Comparison of ENCODE assay signal across 24 cellular contexts in the genomic region with DNA sequence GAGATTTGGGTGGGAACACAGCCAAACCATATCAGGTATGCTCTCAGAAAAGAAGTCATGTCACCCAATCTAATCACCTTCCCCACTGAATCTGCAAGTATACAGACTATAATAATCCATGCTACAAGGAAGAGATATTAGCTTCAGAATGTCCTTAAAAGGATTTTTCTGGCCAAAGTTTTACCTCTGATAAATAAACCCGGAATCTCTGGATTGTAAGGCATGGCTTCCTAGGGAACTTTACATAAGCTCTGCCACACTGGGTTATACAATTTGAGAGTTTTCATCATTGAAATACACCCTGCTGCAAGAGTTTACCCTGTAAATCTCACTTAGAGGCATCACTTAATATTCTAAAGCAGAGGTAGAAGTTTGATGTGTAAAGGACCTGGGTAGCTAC.
DNase-seq lines count a peak whose midpoint lies in the region; TF ChIP-seq lines count a peak whose summit lies in the region.
"Had no signal": no experiment of that assay in that cellular context is flagged by ENCODE, and none has a peak within 500 bp of the region (broad histone marks: within the 10 kb centered on the region; RNA-seq: fewer than 3 reads in every experiment).

No MANE protein-coding gene starts in this region.

- no peaks in the 10 kb centered on the region for H3K9me2 ChIP-seq in Karpas-422 (replicated peaks; ENCODE audit: insufficient read depth, low read length)

- H4K20me1 ChIP-seq in Karpas-422 (ENCODE audit: insufficient read depth, low read depth, low read length) = no peaks in the 10 kb centered on the region

- H3K36me3 ChIP-seq in HAP-1 (replicated peaks) = no peaks in the 10 kb centered on the region
- H3K36me3 ChIP-seq in Karpas-422 (ENCODE audit: insufficient read depth, low read length) = no peaks in the 10 kb centered on the region
- H3K36me3 ChIP-seq: BE2C, pancreas, SJCRH30, upper lobe of right lung had no signal

- no peak overlapping the region for H3K9ac ChIP-seq in Karpas-422 (ENCODE audit: low read length)
- H3K9ac ChIP-seq: KMS-11 had no signal

- no peaks in the 10 kb centered on the region for H3K9me3 ChIP-seq in HAP-1
- no peaks in the 10 kb centered on the region for H3K9me3 ChIP-seq in Karpas-422 (ENCODE audit: low read length)
- H3K9me3 ChIP-seq: BE2C, pancreas, SJCRH30, upper lobe of right lung had no signal

- DNase-seq in GM04503 (ENCODE audit: low read depth) (peak; percentile 25), astrocyte of the hippocampus (ENCODE audit: low read depth, low spot score) (peak; percentile 53), fibroblast of the aortic adventitia (ENCODE audit: low read depth) (peak; percentile 63), HAP-1 (ENCODE audit: low spot score in 2 of 2) (no peak), coronary artery (ENCODE audit: low spot score) (no peak), Karpas-422 (no peak), NCI-H2227 treated with DMSO at 0.1 percent for 48 hours (lab: John Stamatoyannopoulos, UW) (no peak)
- DNase-seq: activated CD8-positive, alpha-beta T cell treated with anti-CD3 and anti-CD28 coated beads for 36 hours; anterior cingulate cortex; BE2C; H7; kidney glomerular epithelial cell; NCI-H1417 treated with DMSO at 0.1 percent for 48 hours; NCI-H2081 treated with DMSO at 0.1 percent for 48 hours; NCI-H446; NCI-H774; pancreas; right cardiac atrium; SJCRH30; stimulated activated CD4-positive, alpha-beta T cell treated with anti-CD3 and anti-CD28 coated beads, Interleukin-4, amount 100 ng/mL, for 1 hour; T-helper 1 cell; upper lobe of right lung had no signal

- H3K27ac ChIP-seq in coronary artery (no peak overlapping the region), Karpas-422 (ENCODE audit: low read length) (no peak overlapping the region)
- H3K27ac ChIP-seq: KMS-11, pancreas, SJCRH30, upper lobe of right lung had no signal

- H3K27me3 ChIP-seq in HAP-1 (ENCODE audit: low read depth) (no peaks in the 10 kb centered on the region), Karpas-422 (ENCODE audit: low read length) (no peaks in the 10 kb centered on the region)
- H3K27me3 ChIP-seq: BE2C, pancreas, SJCRH30, upper lobe of right lung had no signal

- no peaks in the 10 kb centered on the region for H3K4me1 ChIP-seq in HAP-1
- H3K4me1 ChIP-seq in Karpas-422 (ENCODE audit: low read length) = no peaks in the 10 kb centered on the region
- H3K4me1 ChIP-seq: pancreas, upper lobe of right lung had no signal

- no peaks in the 10 kb centered on the region for H3K79me2 ChIP-seq in Karpas-422 (ENCODE audit: low read length)

- TF ChIP-seq CTCF in fibroblast of the aortic adventitia (IDR thresholded peaks at IDR 0.05; ENCODE audit: insufficient read depth, low read length) (no peak), coronary artery (IDR thresholded peaks at IDR 0.05) (no peak)

- in situ Hi-C loops in HAP-1 (cut with MboI; ENCODE audit: low sequenced_read_pairs) = no loop called here

- H2AFZ ChIP-seq in Karpas-422 (ENCODE audit: low read length) = no peak overlapping the region

- H3K4me2 ChIP-seq in Karpas-422 (ENCODE audit: low read depth, low read length, poor library complexity, severe bottlenecking) = no peak overlapping the region
- H3K4me2 ChIP-seq: KMS-11 had no signal

- H3K4me3 ChIP-seq in fibroblast of the aortic adventitia (ENCODE audit: low read depth, low read length) = no peak overlapping the region
- H3K4me3 ChIP-seq in HAP-1 = no peak overlapping the region
- H3K4me3 ChIP-seq in coronary artery = no peak overlapping the region
- H3K4me3 ChIP-seq in Karpas-422 (ENCODE audit: low read length) = no peak overlapping the region
- H3K4me3 ChIP-seq: lung, pancreas, SJCRH30, upper lobe of right lung had no signal

Comparison
In these comparisons a context has a peak if more than half of its experiments do, and no peak if none do; other contexts are left out.
1. DNase-seq: peak in GM04503 (single experiment), astrocyte of the hippocampus (single experiment) and fibroblast of the aortic adventitia (single experiment); none in HAP-1 (0 of 2), coronary artery (single experiment), Karpas-422 (single experiment) and NCI-H2227 treated with DMSO at 0.1 percent for 48 hours (single experiment).